Comparison of ENCODE assay signal across 1 cellular context in genomic region chr16:87854053-87854906, GRCh38.
A peak's percentile ranks its signal among the peaks of the same experiment; 100 is the strongest.
TF ChIP-seq lines count a peak whose summit lies in the region.

No MANE protein-coding gene starts in this region.

TF ChIP-seq in K562, 482 proteins besides CTCF, POLR2A, EP300 and RAD21 (continued from another document and continues in another):
- no peak for TF ChIP-seq ARID3A (IDR thresholded peaks at IDR 0.05; ENCODE audit: borderline replicate concordance, low read depth, low read length)
- no peak for TF ChIP-seq ZNF644 (tag; IDR thresholded peaks at IDR 0.05; ENCODE audit: low read depth)
- peak; percentile 23; the same call in 1 of the 2 replicates for TF ChIP-seq ZNF24 (IDR thresholded peaks at IDR 0.05)
- peak; percentile 60 to 73; a peak in 2 of 4 replicates for TF ChIP-seq SIN3A (IDR thresholded peaks at IDR 0.05; ENCODE audit: borderline replicate concordance in 2 of 2, control insufficient read depth in 1 of 2, low read depth in 2 of 2, low read length in 2 of 2)
- no peak for TF ChIP-seq XRCC4 (IDR thresholded peaks at IDR 0.05; ENCODE audit: extremely low read depth, insufficient read depth, insufficient read length)
- TF ChIP-seq ZNF778 (CRISPR knock-in tag; IDR thresholded peaks at IDR 0.05) = no peak
- TF ChIP-seq MLLT1 (IDR thresholded peaks at IDR 0.05) = peak in 1 of 2 experiments; percentile 84; a peak in 2 of 4 replicates
- TF ChIP-seq ZBTB34 (CRISPR knock-in tag; IDR thresholded peaks at IDR 0.05) = 0 out of 2 replicates have a peak, but pooled peaks have one; percentile 62
- peak; percentile 99 for TF ChIP-seq EGR1 (conservative IDR thresholded peaks at IDR 0.05)
- peak; percentile 93 for TF ChIP-seq PHB2 (IDR thresholded peaks at IDR 0.05; ENCODE audit: low read depth)
- TF ChIP-seq PKNOX1 (IDR thresholded peaks at IDR 0.05) = peak; percentile 97
- TF ChIP-seq HOXB6 (CRISPR knock-in tag; IDR thresholded peaks at IDR 0.05; ENCODE audit: borderline replicate concordance) = no peak
- TF ChIP-seq POLR3A (IDR thresholded peaks at IDR 0.05; ENCODE audit: borderline replicate concordance, extremely low read depth, insufficient read depth, insufficient read length) = no peak
- TF ChIP-seq POLR2AphosphoS5 (IDR thresholded peaks at IDR 0.05; ENCODE audit: control insufficient read depth, insufficient read depth, low read depth, low read length) = peak; percentile 96
- TF ChIP-seq TFAP4 (CRISPR knock-in tag; IDR thresholded peaks at IDR 0.05; ENCODE audit: borderline replicate concordance) = peak; percentile 99
- TF ChIP-seq RBM34 (IDR thresholded peaks at IDR 0.05; ENCODE audit: borderline replicate concordance, insufficient read depth, low read length) = no peak
- TF ChIP-seq ETV5 (CRISPR knock-in tag; IDR thresholded peaks at IDR 0.05; ENCODE audit: low read depth) = peak; percentile 74; the same call in 1 of the 2 replicates
- no peak for TF ChIP-seq ZNF436 (CRISPR knock-in tag; IDR thresholded peaks at IDR 0.05)
- no peak for TF ChIP-seq ZNF830 (CRISPR knock-in tag; IDR thresholded peaks at IDR 0.05)
- peak; percentile 80 to 94; a peak in 3 of 4 replicates for TF ChIP-seq ARNT (IDR thresholded peaks at IDR 0.05)
- TF ChIP-seq E2F5 (CRISPR knock-in tag; IDR thresholded peaks at IDR 0.05) = no peak
- peak; percentile 28; the same call in 1 of the 2 replicates for TF ChIP-seq HEY1 (CRISPR knock-in tag; IDR thresholded peaks at IDR 0.05; ENCODE audit: borderline replicate concordance)
- no peak for TF ChIP-seq ZNF586 (CRISPR knock-in tag; conservative IDR thresholded peaks at IDR 0.05)
- no peak for TF ChIP-seq GMEB1 (CRISPR knock-in tag; IDR thresholded peaks at IDR 0.05)
- no peak for TF ChIP-seq EWSR1 (IDR thresholded peaks at IDR 0.05; ENCODE audit: borderline replicate concordance, low read depth, partially characterized antibody)
- TF ChIP-seq ARID1B (IDR thresholded peaks at IDR 0.05) = peak; percentile 100
- no peak for TF ChIP-seq RHOXF2B (CRISPR knock-in tag; conservative IDR thresholded peaks at IDR 0.05)
- TF ChIP-seq HIVEP1 (CRISPR knock-in tag; IDR thresholded peaks at IDR 0.05) = peak; percentile 97
- TF ChIP-seq CC2D1A (IDR thresholded peaks at IDR 0.05) = peak; percentile 93; the same call in 1 of the 2 replicates
- 0 out of 2 replicates have a peak, but pooled peaks have one; percentile 73 for TF ChIP-seq HSF4 (CRISPR knock-in tag; IDR thresholded peaks at IDR 0.05; ENCODE audit: borderline replicate concordance)
- no peak for TF ChIP-seq CREBBP (IDR thresholded peaks at IDR 0.05; ENCODE audit: low read depth, low read length)
- TF ChIP-seq ZBTB1 (CRISPR knock-in tag; IDR thresholded peaks at IDR 0.05; ENCODE audit: borderline replicate concordance, low read depth) = no peak; the same call in 1 of the 2 replicates
- peak; percentile 98 for TF ChIP-seq FOSL1 (tag; conservative IDR thresholded peaks at IDR 0.05)
- no peak for TF ChIP-seq ZFP30 (CRISPR knock-in tag; IDR thresholded peaks at IDR 0.05; ENCODE audit: borderline replicate concordance)
- TF ChIP-seq ZMIZ1 (IDR thresholded peaks at IDR 0.05; ENCODE audit: low read depth in 2 of 2, low read length in 2 of 2) = peak in 1 of 2 experiments; percentile 98; a peak in 2 of 4 replicates
- no peak for TF ChIP-seq TGIF2 (CRISPR knock-in tag; IDR thresholded peaks at IDR 0.05)
- TF ChIP-seq ZKSCAN1 (IDR thresholded peaks at IDR 0.05; ENCODE audit: low read depth, low read length) = peak; percentile 91
- peak; percentile 97 for TF ChIP-seq CTBP1 (IDR thresholded peaks at IDR 0.05; ENCODE audit: borderline replicate concordance)
- no peak for TF ChIP-seq U2AF1 (optimal IDR thresholded peaks at IDR 0.05; ENCODE audit: low read depth, low read length)
- TF ChIP-seq ASH1L (IDR thresholded peaks at IDR 0.05; ENCODE audit: borderline replicate concordance, low read depth, partially characterized antibody) = no peak
- TF ChIP-seq ZNF79 (CRISPR knock-in tag; IDR thresholded peaks at IDR 0.05; ENCODE audit: low read depth) = no peak
- TF ChIP-seq NELFE (IDR thresholded peaks at IDR 0.05; ENCODE audit: insufficient read depth, insufficient read length) = no peak
- peak; percentile 97 for TF ChIP-seq ZBTB7A (IDR thresholded peaks at IDR 0.05; ENCODE audit: borderline replicate concordance, control insufficient read depth, low read depth, low read length)
- TF ChIP-seq ZNF384 (IDR thresholded peaks at IDR 0.05; ENCODE audit: low read depth, low read length) = 0 out of 2 replicates have a peak, but pooled peaks have one; percentile 9
- peak; percentile 93 for TF ChIP-seq ETS1 (conservative IDR thresholded peaks at IDR 0.05; ENCODE audit: control insufficient read depth, low read depth, low read length)
- no peak for TF ChIP-seq HOMEZ (CRISPR knock-in tag; IDR thresholded peaks at IDR 0.05)
- 0 out of 2 replicates have a peak, but pooled peaks have one; percentile 28 for TF ChIP-seq GABPA (tag; conservative IDR thresholded peaks at IDR 0.05; ENCODE audit: low read depth)
- TF ChIP-seq KLF1 (tag; IDR thresholded peaks at IDR 0.05) = peak; percentile 65; the same call in 1 of the 2 replicates
- no peak for TF ChIP-seq ZBTB8A (IDR thresholded peaks at IDR 0.05; ENCODE audit: partially characterized antibody)
- TF ChIP-seq RFX1 (IDR thresholded peaks at IDR 0.05) = no peak
- TF ChIP-seq TCF7 (IDR thresholded peaks at IDR 0.05; ENCODE audit: borderline replicate concordance) = no peak
- peak in 1 of 2 experiments; percentile 85; a peak in 2 of 4 replicates for TF ChIP-seq TEAD1 (CRISPR knock-in tag; IDR thresholded peaks at IDR 0.05)
- TF ChIP-seq TAF9B (IDR thresholded peaks at IDR 0.05; ENCODE audit: partially characterized antibody) = no peak
